ENCODE assay signal across 37 cellular contexts in the genomic region with DNA sequence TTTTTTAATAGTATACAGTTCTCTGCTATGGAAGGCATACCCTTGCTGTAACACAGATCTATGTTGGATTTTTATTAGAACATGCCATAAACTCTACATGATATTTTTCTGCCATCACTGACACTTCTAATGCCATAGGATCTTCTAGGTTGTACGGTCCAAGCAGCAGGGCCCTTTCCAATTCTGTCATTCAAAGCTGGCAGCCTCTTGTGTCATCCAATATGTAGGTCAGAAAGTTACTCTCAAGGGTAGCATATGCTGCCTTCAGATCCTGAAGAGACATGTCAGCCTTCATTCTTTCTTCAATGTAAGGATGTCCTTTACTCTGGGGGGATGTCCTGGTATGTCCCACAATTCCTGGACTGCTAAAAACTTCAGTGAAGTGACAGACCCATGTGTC.
"Had no signal": no experiment of that assay in that cellular context is flagged by ENCODE, and none has a peak within 500 bp of the region (broad histone marks: within the 10 kb centered on the region; RNA-seq: fewer than 3 reads in every experiment).

No MANE protein-coding gene starts in this region.

- H3K9me3 Mint-ChIP-seq: activated B cell treated with CpG ODN at 0.5 μM for 24 hours; activated CD4-positive, alpha-beta memory T cell treated with anti-CD3 and anti-CD28 coated beads for 36 hours; activated CD8-positive, alpha-beta T cell treated with anti-CD3 and anti-CD28 coated beads for 36 hours; activated naive CD4-positive, alpha-beta T cell treated with anti-CD3 and anti-CD28 coated beads for 36 hours; activated naive CD8-positive, alpha-beta T cell treated with anti-CD3 and anti-CD28 coated beads, Interleukin-2, amount 10 ng/mL, durations not matched to agents 7 days and 5 days; activated naive CD8-positive, alpha-beta T cell treated with anti-CD3 and anti-CD28 coated beads, Interleukin-2, amount 50 U/mL, for 24 hours; activated T-cell treated with anti-CD3 and anti-CD28 coated beads, Interleukin-2, amount 50 U/mL, for 4 hours; activated T-cell treated with anti-CD3 and anti-CD28 coated beads, Interleukin-2, amount 50 U/mL, for 72 hours; activated T-helper 17 cell treated with anti-CD3 and anti-CD28 coated beads, Interleukin-2, amount 50 U/mL, for 72 hours; central memory CD8-positive, alpha-beta T cell; T-helper 2 cell treated with Interferon-gamma antibody and Interleukin-4, amounts not matched to agents 5 μg/mL and 100 μg/mL, for 36 hours had no signal

- H3K4me3 ChIP-seq: ascending aorta, cardiac muscle cell had no signal

- H3K36me3 ChIP-seq: ascending aorta, cardiac muscle cell had no signal

- DNase-seq: activated B cell treated with CpG ODN at 0.5 μM for 24 hours; activated CD4-positive, alpha-beta memory T cell treated with anti-CD3 and anti-CD28 coated beads for 36 hours; activated CD4-positive, alpha-beta T cell treated with anti-CD3 and anti-CD28 coated beads for 4 hours; activated CD4-positive, alpha-beta T cell treated with anti-CD3 and anti-CD28 coated beads, Interleukin-2, amount 10 ng/mL, durations not matched to agents 24 days and 14 days; activated CD4-positive, alpha-beta T cell treated with anti-CD3 and anti-CD28 coated beads, Interleukin-2, amount 50 U/mL, for 1 hour; activated CD4-positive, alpha-beta T cell treated with anti-CD3 and anti-CD28 coated beads, Interleukin-2, amount 50 U/mL, for 4 hours; activated CD4-positive, CD25-positive, alpha-beta regulatory T cell treated with anti-CD3 and anti-CD28 coated beads, Interleukin-2, amount 50 U/mL, for 72 hours; activated CD8-positive, alpha-beta memory T cell treated with anti-CD3 and anti-CD28 coated beads, Interleukin-2, amount 50 U/mL, for 4 hours; activated CD8-positive, alpha-beta T cell treated with anti-CD3 and anti-CD28 coated beads for 36 hours; activated effector memory CD4-positive, alpha-beta T cell treated with anti-CD3 and anti-CD28 coated beads, Interleukin-2, amount 50 U/mL, for 16 hours; activated gamma-delta T cell treated with Interleukin-2 at 50 U/mL for 16 hours; activated naive CD4-positive, alpha-beta T cell; activated naive CD4-positive, alpha-beta T cell treated with anti-CD3 and anti-CD28 coated beads for 36 hours; activated naive CD4-positive, alpha-beta T cell treated with anti-CD3 and anti-CD28 coated beads, Interleukin-2, amount 50 U/mL, for 16 hours; activated naive CD8-positive, alpha-beta T cell treated with anti-CD3 and anti-CD28 coated beads, Interleukin-2, amount 10 ng/mL, durations not matched to agents 7 days and 5 days; activated naive CD8-positive, alpha-beta T cell treated with anti-CD3 and anti-CD28 coated beads, Interleukin-2, amount 50 U/mL, for 24 hours; activated T-cell treated with anti-CD3 and anti-CD28 coated beads for 4 hours; activated T-cell treated with anti-CD3 and anti-CD28 coated beads, Interleukin-2, amount 50 U/mL, for 1 hour; activated T-cell treated with anti-CD3 and anti-CD28 coated beads, Interleukin-2, amount 50 U/mL, for 4 hours; activated T-cell treated with anti-CD3 and anti-CD28 coated beads, Interleukin-2, amount 50 U/mL, for 72 hours; amygdala; anterior cingulate cortex; caudate nucleus; cerebellar nuclear complex; T-helper 2 cell; T-helper 9 cell had no signal

- FAIRE-seq: bronchial epithelial cell, TTC549 had no signal

- H3K4me1 ChIP-seq: ascending aorta had no signal

- H3K27me3 ChIP-seq: ascending aorta, cardiac muscle cell had no signal

- ATAC-seq: activated CD8-positive, alpha-beta T cell treated with anti-CD3 and anti-CD28 coated beads for 36 hours; activated naive CD8-positive, alpha-beta T cell treated with anti-CD3 and anti-CD28 coated beads, Interleukin-2, amount 50 U/mL, for 24 hours; activated T-cell treated with anti-CD3 and anti-CD28 coated beads, Interleukin-2, amount 50 U/mL, for 4 hours; activated T-cell treated with anti-CD3 and anti-CD28 coated beads, Interleukin-2, amount 50 U/mL, for 72 hours; activated T-helper 17 cell treated with anti-CD3 and anti-CD28 coated beads, Interleukin-2, amount 50 U/mL, for 72 hours had no signal

- H3K27ac ChIP-seq: ascending aorta, cardiac muscle cell, VCaP had no signal

- H3K9me3 ChIP-seq: ascending aorta had no signal

- H3K36me3 Mint-ChIP-seq: activated CD4-positive, alpha-beta memory T cell treated with anti-CD3 and anti-CD28 coated beads for 36 hours; activated naive CD8-positive, alpha-beta T cell; activated naive CD8-positive, alpha-beta T cell treated with anti-CD3 and anti-CD28 coated beads, Interleukin-2, amount 10 ng/mL, durations not matched to agents 7 days and 5 days; brain had no signal

- H3K27ac Mint-ChIP-seq: activated B cell treated with CpG ODN at 0.5 μM for 24 hours; activated CD4-positive, alpha-beta memory T cell treated with anti-CD3 and anti-CD28 coated beads for 36 hours; activated CD4-positive, alpha-beta T cell treated with anti-CD3 and anti-CD28 coated beads, Interleukin-2, amount 10 ng/mL, durations not matched to agents 24 days and 14 days; activated CD8-positive, alpha-beta T cell treated with anti-CD3 and anti-CD28 coated beads for 36 hours; activated naive CD4-positive, alpha-beta T cell treated with anti-CD3 and anti-CD28 coated beads for 36 hours; activated naive CD8-positive, alpha-beta T cell; activated naive CD8-positive, alpha-beta T cell treated with anti-CD3 and anti-CD28 coated beads, Interleukin-2, amount 10 ng/mL, durations not matched to agents 7 days and 5 days; activated naive CD8-positive, alpha-beta T cell treated with anti-CD3 and anti-CD28 coated beads, Interleukin-2, amount 50 U/mL, for 24 hours; activated T-cell treated with anti-CD3 and anti-CD28 coated beads, Interleukin-2, amount 50 U/mL, for 72 hours; activated T-helper 1 cell treated with anti-CD3 and anti-CD28 coated beads, Interleukin-12 subunit alpha, Interleukin-12 subunit beta, Interleukin-2, Interleukin-4 antibody, amounts not matched to agents 30 ng/mL and 10 ng/mL and 1 ng/mL, durations not matched to agents 14 hours and 24 hours and 36 hours; activated T-helper 17 cell treated with anti-CD3 and anti-CD28 coated beads, Interleukin-2, amount 50 U/mL, for 72 hours; brain; T-helper 2 cell treated with Interferon-gamma antibody and Interleukin-4, amounts not matched to agents 5 μg/mL and 100 μg/mL, for 36 hours had no signal
